ENCODE assay signal across 10 cellular contexts in genomic region chr1:9048551-9048950, GRCh38. TPM values are rescaled to one million over a fixed set of nuclear protein-coding genes. Genes with fewer than 3 reads are reported as not detected.
"Had no signal": no experiment of that assay in that cellular context is flagged by ENCODE, and none has a peak within 500 bp of the region (broad histone marks: within the 10 kb centered on the region; RNA-seq: fewer than 3 reads in every experiment).

No MANE protein-coding gene starts in this region.

- H3K9me3 Mint-ChIP-seq: GM23338, H9, IgD-negative memory B cell had no signal

- H3K4me3 ChIP-seq: GM23338 had no signal

- H3K27ac Mint-ChIP-seq: GM23338, H9 had no signal

- DNase-seq: H9, HCEC 1CT, KBM-7 had no signal

- H2AFZ ChIP-seq: GM23338 had no signal

- ATAC-seq: GM23338, HepG2 had no signal

- H3K4me3 Mint-ChIP-seq: GM23338, H9, IgD-negative memory B cell had no signal

- FAIRE-seq: H1, H54, HepG2 had no signal

- H3K27ac ChIP-seq: HL-60 had no signal

- H3K27me3 Mint-ChIP-seq: IgD-negative memory B cell had no signal

- H3K4me2 ChIP-seq: GM23338 had no signal

RNA-seq across cellular contexts. Expression of gene SLC2A5, which starts 20.9 kb away (rescaled TPM):
- total RNA-seq: H1, H9, HT1080 had no signal
- polyA plus RNA-seq: GM23338 had no signal

RNA-seq across cellular contexts. Expression of gene SLC2A7, which starts 22.3 kb away (rescaled TPM):
- total RNA-seq: GM23338, H1, H9, HepG2, HT1080 had no signal
- polyA plus RNA-seq: GM23338, H1, HepG2, IgD-negative memory B cell had no signal
